ENCODE assay signal across 23 cellular contexts in the genomic region with DNA sequence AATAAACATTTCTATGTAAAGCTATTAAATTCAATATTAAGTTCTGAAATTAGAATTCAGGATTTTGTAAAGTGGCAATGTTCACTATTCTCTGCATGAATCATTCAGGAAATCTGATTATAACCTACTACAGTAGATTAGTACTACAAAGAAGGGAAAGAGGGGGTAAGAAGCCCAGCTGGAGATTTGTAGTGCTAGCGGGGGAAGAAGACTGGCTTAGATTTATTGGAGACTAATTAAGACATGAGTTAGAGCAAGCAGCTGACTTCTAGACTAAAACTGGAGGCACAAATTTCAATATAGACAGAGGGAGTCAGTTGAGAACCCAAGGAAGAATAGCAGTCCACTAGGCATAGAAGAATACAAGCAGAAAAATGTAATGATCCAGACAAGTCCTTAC. TPM values are rescaled to one million over a fixed set of nuclear protein-coding genes. Genes with fewer than 3 reads are reported as not detected.
DNase-seq lines count a peak whose midpoint lies in the region; TF ChIP-seq lines count a peak whose summit lies in the region.
"Had no signal": no experiment of that assay in that cellular context is flagged by ENCODE, and none has a peak within 500 bp of the region (broad histone marks: within the 10 kb centered on the region; RNA-seq: fewer than 3 reads in every experiment).

No MANE protein-coding gene starts in this region.

- H3K9me3 ChIP-seq in A673 (ENCODE audit: low read depth, low read length, poor library complexity, severe bottlenecking) (no peaks in the 10 kb centered on the region), osteoblast (ENCODE audit: low read depth, low read length) (no peaks in the 10 kb centered on the region), prostate gland (no peaks in the 10 kb centered on the region)
- H3K9me3 ChIP-seq: BE2C had no signal

- no peak overlapping the region for H3K4me3 ChIP-seq in A673 (ENCODE audit: low read depth, low read length, poor library complexity, severe bottlenecking)
- no peak overlapping the region for H3K4me3 ChIP-seq in osteoblast (ENCODE audit: insufficient read depth, low read length)
- no peak overlapping the region for H3K4me3 ChIP-seq in prostate gland
- H3K4me3 ChIP-seq: BLaER1 treated with 17β-estradiol and CSF1 and Interleukin-3, amounts not matched to agents 10 nM and 100 nM; GM12878; GM23338 had no signal

- POLR2A ChIA-PET in A673 (lab: Charles Lee; ENCODE audit: low non-redundant PET): no interaction called here

- CTCF ChIA-PET in A673 (lab: Charles Lee): no interaction called here

- TF ChIP-seq CTCF in A673 (conservative IDR thresholded peaks at IDR 0.05; ENCODE audit: low read depth, low read length): no peak
- no peak for TF ChIP-seq CTCF in osteoblast (IDR thresholded peaks at IDR 0.05; ENCODE audit: extremely low read depth, low read depth, low read length)
- TF ChIP-seq CTCF in prostate gland (IDR thresholded peaks at IDR 0.05): no peak

- H4K20me1 ChIP-seq in osteoblast (ENCODE audit: insufficient read depth, low read length): no peaks in the 10 kb centered on the region
- H4K20me1 ChIP-seq: BLaER1 treated with 17β-estradiol and CSF1 and Interleukin-3, amounts not matched to agents 10 nM and 100 nM had no signal

- H3K27ac ChIP-seq in A673 (ENCODE audit: low read depth, low read length, poor library complexity, severe bottlenecking) (no peak overlapping the region), osteoblast (ENCODE audit: low read depth, low read length) (no peak overlapping the region), prostate gland (no peak overlapping the region)
- H3K27ac ChIP-seq: 22Rv1; BLaER1 treated with 17β-estradiol and CSF1 and Interleukin-3, amounts not matched to agents 10 nM and 100 nM had no signal

- 70% methylated on average over 1 of the region's 1 CpG for WGBS in prostate gland

- H3K4me2 ChIP-seq in osteoblast (ENCODE audit: insufficient read depth, low read length): no peak overlapping the region
- H3K4me2 ChIP-seq: BLaER1 treated with 17β-estradiol and CSF1 and Interleukin-3, amounts not matched to agents 10 nM and 100 nM; GM23338 had no signal

- peak; percentile 51 for DNase-seq in A673 (ENCODE audit: low spot score)
- peak; percentile 84 for DNase-seq in NCI-H82 (lab: John Stamatoyannopoulos, UW)
- DNase-seq in left kidney (ENCODE audit: low read depth, low spot score): peak; percentile 63
- peak; percentile 17 for DNase-seq in osteoblast (ENCODE audit: insufficient read length, low spot score, missing footprints)
- no peak for DNase-seq in activated CD8-positive, alpha-beta memory T cell treated with anti-CD3 and anti-CD28 coated beads, Interleukin-2, amount 50 U/mL, for 4 hours
- DNase-seq in NCI-H146 (lab: John Stamatoyannopoulos, UW): no peak
- no peak for DNase-seq in NCI-H526 (lab: John Stamatoyannopoulos, UW)
- DNase-seq in prostate gland (ENCODE audit: low spot score): no peak
- DNase-seq: ACHN; AML-193; BE2C; Calu3; CD4-positive, alpha-beta memory T cell; COR-L47; DMS 273 treated with DMSO at 0.1 percent for 48 hours; DMS79; EL; GDM1; H9 had no signal

- no peaks in the 10 kb centered on the region for H3K4me1 ChIP-seq in A673 (ENCODE audit: insufficient read depth, low read length, poor library complexity, severe bottlenecking)
- no peaks in the 10 kb centered on the region for H3K4me1 ChIP-seq in osteoblast (ENCODE audit: insufficient read depth, low read length)
- no peaks in the 10 kb centered on the region for H3K4me1 ChIP-seq in prostate gland (replicated peaks)
- H3K4me1 ChIP-seq: BE2C; BLaER1 treated with 17β-estradiol and CSF1 and Interleukin-3, amounts not matched to agents 10 nM and 100 nM had no signal

- intact Hi-C loops in A673 (cut with micrococcal nuclease; ENCODE audit: unreplicated experiment): no loop called here
- intact Hi-C loops in prostate gland (cut with DNase I): no loop called here

- H2AFZ ChIP-seq in osteoblast (ENCODE audit: low read length): no peak overlapping the region
- H2AFZ ChIP-seq: GM23338 had no signal

- TF ChIP-seq POLR2A in prostate gland (IDR thresholded peaks at IDR 0.05): no peak

- H3K79me2 ChIP-seq in osteoblast (ENCODE audit: insufficient read depth, low read length): no peaks in the 10 kb centered on the region

- no peaks in the 10 kb centered on the region for H3K36me3 ChIP-seq in A673 (ENCODE audit: insufficient read depth, low read length, poor library complexity, severe bottlenecking)
- H3K36me3 ChIP-seq in osteoblast (ENCODE audit: insufficient read depth, low read length): no peaks in the 10 kb centered on the region
- H3K36me3 ChIP-seq in prostate gland: no peaks in the 10 kb centered on the region
- H3K36me3 ChIP-seq: BE2C; BLaER1 treated with 17β-estradiol and CSF1 and Interleukin-3, amounts not matched to agents 10 nM and 100 nM had no signal

- BruUV-seq in A673 (replicated peaks; lab: Mats Ljungman, UMichigan): no TSS peak

- peaks cover 7% of the 10 kb centered on the region for H3K27me3 ChIP-seq in A673 (replicated peaks; ENCODE audit: insufficient read depth, low read depth, low read length, poor library complexity)
- H3K27me3 ChIP-seq in osteoblast (ENCODE audit: insufficient read depth, low read length): no peaks in the 10 kb centered on the region
- H3K27me3 ChIP-seq in prostate gland (replicated peaks; ENCODE audit: insufficient read depth): no peaks in the 10 kb centered on the region
- H3K27me3 ChIP-seq: BE2C; BLaER1 treated with 17β-estradiol and CSF1 and Interleukin-3, amounts not matched to agents 10 nM and 100 nM had no signal

RNA-seq across cellular contexts. Expression of a gene that starts 55.8 kb away (rescaled TPM):
- total RNA-seq in A673 (2021): 25.0 and 25.8 TPM in 2 replicates
- total RNA-seq in osteoblast: 11.9 and 13.0 TPM in 2 replicates
- total RNA-seq in prostate gland: 10 to 100 TPM; 39.8 to 42.8 TPM

Comparison
In these comparisons a context has a peak if more than half of its experiments do, and no peak if none do; other contexts are left out.
1. DNase-seq: peak in A673 (single experiment), NCI-H82 (single experiment), left kidney (single experiment) and osteoblast (single experiment); none in activated CD8-positive, alpha-beta memory T cell treated with anti-CD3 and anti-CD28 coated beads, Interleukin-2, amount 50 U/mL, for 4 hours (single experiment), NCI-H146 (single experiment), NCI-H526 (0 of 2) and prostate gland (single experiment).